In the genomic region with DNA sequence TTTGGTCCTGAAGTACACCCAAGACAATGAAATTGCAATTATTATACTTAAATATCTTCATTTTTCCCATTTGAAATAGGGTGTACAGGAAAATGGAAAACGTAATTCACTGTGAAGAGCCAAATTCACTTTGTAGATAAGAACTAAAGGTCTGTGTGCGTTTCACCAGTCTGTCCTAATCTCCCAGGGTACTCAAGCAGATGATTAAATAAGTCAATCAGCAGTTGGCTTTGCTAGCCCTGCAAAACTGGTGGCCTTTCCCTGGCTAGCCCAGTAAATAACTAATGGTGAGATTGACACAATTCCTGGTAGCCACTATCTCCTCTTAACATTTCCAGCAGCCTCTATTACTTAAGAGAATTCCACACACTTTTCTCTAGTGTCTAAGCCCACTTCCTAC, we compare ENCODE assay signal across 30 cellular contexts.
"Had no signal": no experiment of that assay in that cellular context is flagged by ENCODE, and none has a peak within 500 bp of the region (broad histone marks: within the 10 kb centered on the region; RNA-seq: fewer than 3 reads in every experiment).

No MANE protein-coding gene starts in this region.

- H3K27ac ChIP-seq: adrenal gland, breast epithelium, cardiac muscle cell, colonic mucosa, epithelial cell of prostate, esophagus squamous epithelium, gastroesophageal sphincter had no signal

- FAIRE-seq: endometrium, endothelial cell of umbilical vein had no signal

- DNase-seq: activated CD4-positive, alpha-beta memory T cell treated with anti-CD3 and anti-CD28 coated beads, Interleukin-2, amount 10 ng/mL, durations not matched to agents 7 days and 5 days; activated CD4-positive, alpha-beta T cell treated with anti-CD3 and anti-CD28 coated beads for 1 hour; activated CD4-positive, alpha-beta T cell treated with anti-CD3 and anti-CD28 coated beads for 4 hours; activated CD4-positive, alpha-beta T cell treated with anti-CD3 and anti-CD28 coated beads, Interleukin-2, amount 10 ng/mL, durations not matched to agents 7 days and 5 days; activated CD4-positive, alpha-beta T cell treated with anti-CD3 and anti-CD28 coated beads, Interleukin-2, amount 50 U/mL, for 4 hours; activated effector memory CD4-positive, alpha-beta T cell treated with Interleukin-2 at 50 U/mL for 16 hours; activated gamma-delta T cell treated with Interleukin-2 at 50 U/mL for 16 hours; activated naive CD4-positive, alpha-beta T cell treated with anti-CD3 and anti-CD28 coated beads, Interleukin-2, amount 50 U/mL, for 16 hours; activated naive CD4-positive, alpha-beta T cell treated with Interleukin-2 at 50 U/mL for 16 hours; activated naive CD8-positive, alpha-beta T cell treated with anti-CD3 and anti-CD28 coated beads for 36 hours; activated naive CD8-positive, alpha-beta T cell treated with anti-CD3 and anti-CD28 coated beads, Interleukin-2, amount 50 U/mL, for 24 hours; activated T-cell treated with anti-CD3 and anti-CD28 coated beads, Interleukin-2, amount 50 U/mL, for 4 hours; adrenal gland; amygdala; aorta; central memory CD4-positive, alpha-beta T cell; cerebellar nuclear complex; colonic mucosa; effector CD8-positive, alpha-beta T cell; esophagus squamous epithelium; foreskin melanocyte; T-helper 2 cell had no signal

- H3K9me3 ChIP-seq: adrenal gland, breast epithelium, colonic mucosa, esophagus squamous epithelium, gastroesophageal sphincter had no signal

- H3K27me3 ChIP-seq: adrenal gland, breast epithelium, cardiac muscle cell, colonic mucosa, esophagus squamous epithelium, gastroesophageal sphincter had no signal

- ATAC-seq: activated naive CD8-positive, alpha-beta T cell treated with anti-CD3 and anti-CD28 coated beads, Interleukin-2, amount 50 U/mL, for 24 hours; activated T-cell treated with anti-CD3 and anti-CD28 coated beads, Interleukin-2, amount 50 U/mL, for 4 hours; activated T-helper 17 cell treated with anti-CD3 and anti-CD28 coated beads, Interleukin-2, amount 50 U/mL, for 72 hours; gastroesophageal sphincter; WTC11 had no signal

- H3K4me3 ChIP-seq: adrenal gland, breast epithelium, cardiac muscle cell, colonic mucosa, esophagus squamous epithelium, gastroesophageal sphincter had no signal

- H3K36me3 ChIP-seq: adrenal gland, breast epithelium, cardiac muscle cell, colonic mucosa, esophagus squamous epithelium, gastroesophageal sphincter had no signal

- H3K4me1 ChIP-seq: adrenal gland, breast epithelium, colonic mucosa, esophagus squamous epithelium, gastroesophageal sphincter had no signal
